3 cellular contexts compared by ENCODE assay signal in the genomic region with DNA sequence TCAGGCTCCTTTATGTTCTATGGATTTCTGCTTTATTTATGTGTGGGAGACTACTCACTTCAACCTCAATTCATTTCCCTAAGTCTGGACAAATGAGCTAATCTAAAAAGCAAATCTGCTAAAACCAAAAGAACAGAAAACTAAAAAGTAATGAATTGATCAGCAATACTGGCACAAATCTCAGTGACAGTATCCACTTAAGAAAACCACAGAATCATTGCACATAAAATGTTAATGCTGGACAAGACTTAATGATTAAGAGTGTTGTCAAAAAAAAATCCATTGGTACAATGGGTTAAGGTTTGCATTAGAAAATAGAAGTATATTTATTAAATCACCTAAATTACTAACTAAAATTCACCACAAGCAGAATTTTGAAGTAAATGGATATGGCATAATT.
TF ChIP-seq lines count a peak whose summit lies in the region.

No MANE protein-coding gene starts in this region.

TF ChIP-seq in IMR-90, 13 proteins besides CTCF, POLR2A, EP300 and RAD21:
- TF ChIP-seq MAZ (IDR thresholded peaks at IDR 0.05; ENCODE audit: borderline replicate concordance, low read depth, low read length) (no peak), FOS (IDR thresholded peaks at IDR 0.05; ENCODE audit: low read depth, low read length) (no peak), CEBPB (IDR thresholded peaks at IDR 0.05; ENCODE audit: low read depth, low read length) (no peak), RFX5 (IDR thresholded peaks at IDR 0.05; ENCODE audit: low read depth, low read length) (no peak), SMC3 (IDR thresholded peaks at IDR 0.05; ENCODE audit: low read depth, low read length) (no peak), CHD1 (IDR thresholded peaks at IDR 0.05; ENCODE audit: low read depth, low read length) (no peak), BHLHE40 (IDR thresholded peaks at IDR 0.05; ENCODE audit: low read depth, low read length) (no peak), MXI1 (IDR thresholded peaks at IDR 0.05; ENCODE audit: borderline replicate concordance, low read depth, low read length) (no peak), NFE2L2 (IDR thresholded peaks at IDR 0.05; ENCODE audit: low read depth, low read length) (no peak), RCOR1 (IDR thresholded peaks at IDR 0.05; ENCODE audit: insufficient replicate concordance, low read length) (no peak)
- TF ChIP-seq, protein P1, sequence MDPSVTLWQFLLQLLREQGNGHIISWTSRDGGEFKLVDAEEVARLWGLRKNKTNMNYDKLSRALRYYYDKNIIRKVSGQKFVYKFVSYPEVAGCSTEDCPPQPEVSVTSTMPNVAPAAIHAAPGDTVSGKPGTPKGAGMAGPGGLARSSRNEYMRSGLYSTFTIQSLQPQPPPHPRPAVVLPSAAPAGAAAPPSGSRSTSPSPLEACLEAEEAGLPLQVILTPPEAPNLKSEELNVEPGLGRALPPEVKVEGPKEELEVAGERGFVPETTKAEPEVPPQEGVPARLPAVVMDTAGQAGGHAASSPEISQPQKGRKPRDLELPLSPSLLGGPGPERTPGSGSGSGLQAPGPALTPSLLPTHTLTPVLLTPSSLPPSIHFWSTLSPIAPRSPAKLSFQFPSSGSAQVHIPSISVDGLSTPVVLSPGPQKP (IDR thresholded peaks at IDR 0.05; ENCODE audit: borderline replicate concordance, low read depth, low read length): no peak

TF ChIP-seq in SK-N-SH, 30 proteins besides CTCF, POLR2A, EP300 and RAD21:
- no peak for TF ChIP-seq ELF1 (IDR thresholded peaks at IDR 0.05)
- TF ChIP-seq NRF1 (IDR thresholded peaks at IDR 0.05; ENCODE audit: low read depth, low read length): no peak
- peak; percentile 20; the same call in 1 of the 2 replicates for TF ChIP-seq TCF12 (IDR thresholded peaks at IDR 0.05)
- TF ChIP-seq, protein P2, sequence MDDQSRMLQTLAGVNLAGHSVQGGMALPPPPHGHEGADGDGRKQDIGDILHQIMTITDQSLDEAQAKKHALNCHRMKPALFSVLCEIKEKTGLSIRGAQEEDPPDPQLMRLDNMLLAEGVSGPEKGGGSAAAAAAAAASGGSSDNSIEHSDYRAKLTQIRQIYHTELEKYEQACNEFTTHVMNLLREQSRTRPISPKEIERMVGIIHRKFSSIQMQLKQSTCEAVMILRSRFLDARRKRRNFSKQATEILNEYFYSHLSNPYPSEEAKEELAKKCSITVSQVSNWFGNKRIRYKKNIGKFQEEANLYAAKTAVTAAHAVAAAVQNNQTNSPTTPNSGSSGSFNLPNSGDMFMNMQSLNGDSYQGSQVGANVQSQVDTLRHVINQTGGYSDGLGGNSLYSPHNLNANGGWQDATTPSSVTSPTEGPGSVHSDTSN (IDR thresholded peaks at IDR 0.05): no peak
- TF ChIP-seq TEAD4 (IDR thresholded peaks at IDR 0.05; ENCODE audit: borderline replicate concordance, insufficient read depth): no peak
- TF ChIP-seq POLR2AphosphoS5 (IDR thresholded peaks at IDR 0.05; ENCODE audit: low read depth, low read length): 0 out of 2 replicates have a peak, but pooled peaks have one; percentile 16
- TF ChIP-seq FOXM1 (IDR thresholded peaks at IDR 0.05; ENCODE audit: low read depth): no peak

TF ChIP-seq in GM12878, 131 proteins besides CTCF, POLR2A, EP300 and RAD21:
- TF ChIP-seq NFXL1 (IDR thresholded peaks at IDR 0.05; ENCODE audit: borderline replicate concordance): no peak
- TF ChIP-seq ZNF384 (IDR thresholded peaks at IDR 0.05; ENCODE audit: borderline replicate concordance, low read depth, low read length): no peak
TF ChIP-seq in GM12878: peak in this region for 0.
